ENCODE assay signal across 1 cellular context in genomic region chr7:1926908-1927306, GRCh38.
TF ChIP-seq lines count a peak whose summit lies in the region.

No MANE protein-coding gene starts in this region.

TF ChIP-seq in SK-N-SH treated with all-trans-retinoic acid at 6 μM for 48 hours, 23 proteins besides CTCF, POLR2A, EP300 and RAD21 (continued from another document):
- no peak for TF ChIP-seq CREB5 (CRISPR knock-in tag; IDR thresholded peaks at IDR 0.05; ENCODE audit: low read depth)
